Comparison of ENCODE assay signal across 19 cellular contexts in genomic region chr4:74635490-74636123, GRCh38.
"Had no signal": no experiment of that assay in that cellular context is flagged by ENCODE, and none has a peak within 500 bp of the region (broad histone marks: within the 10 kb centered on the region; RNA-seq: fewer than 3 reads in every experiment).

No MANE protein-coding gene starts in this region.

- ATAC-seq: activated naive CD8-positive, alpha-beta T cell treated with anti-CD3 and anti-CD28 coated beads, Interleukin-2, amount 50 U/mL, for 24 hours; heart left ventricle; lower lobe of right lung; naive thymus-derived CD4-positive, alpha-beta T cell; sciatic nerve had no signal

- H3K27me3 ChIP-seq: heart left ventricle, vagina had no signal

- H3K9me3 ChIP-seq: heart left ventricle, lower lobe of right lung, thoracic aorta, vagina had no signal

- H3K4me3 ChIP-seq: heart left ventricle, lower lobe of right lung, thoracic aorta, vagina had no signal

- FAIRE-seq: islet of Langerhans, small intestine had no signal

- H3K36me3 ChIP-seq: heart left ventricle, lower lobe of right lung, thoracic aorta, vagina had no signal

- H3K27ac ChIP-seq: heart left ventricle, lower lobe of right lung, thoracic aorta, vagina had no signal

- DNase-seq: activated CD4-positive, alpha-beta memory T cell treated with anti-CD3 and anti-CD28 coated beads, Interleukin-2, amount 10 ng/mL, durations not matched to agents 7 days and 5 days; activated CD4-positive, alpha-beta T cell treated with anti-CD3 and anti-CD28 coated beads for 48 hours; activated gamma-delta T cell; activated naive CD4-positive, alpha-beta T cell treated with anti-CD3 and anti-CD28 coated beads, Interleukin-2, amount 50 U/mL, for 16 hours; activated naive CD8-positive, alpha-beta T cell treated with anti-CD3 and anti-CD28 coated beads, Interleukin-2, amount 50 U/mL, for 24 hours; central memory CD4-positive, alpha-beta T cell; dermis blood vessel endothelial cell; effector CD8-positive, alpha-beta T cell; heart left ventricle; lower lobe of right lung; naive thymus-derived CD4-positive, alpha-beta T cell; occipital lobe; small intestine; stimulated activated CD4-positive, alpha-beta T cell treated with anti-CD3 and anti-CD28 coated beads, Interleukin-4, amount 100 ng/mL, for 1 hour; stimulated activated naive CD4-positive, alpha-beta T cell treated with Interleukin-2 at 50 U/mL for 16 hours had no signal
